Comparison of ENCODE assay signal across 8 cellular contexts in the genomic region with DNA sequence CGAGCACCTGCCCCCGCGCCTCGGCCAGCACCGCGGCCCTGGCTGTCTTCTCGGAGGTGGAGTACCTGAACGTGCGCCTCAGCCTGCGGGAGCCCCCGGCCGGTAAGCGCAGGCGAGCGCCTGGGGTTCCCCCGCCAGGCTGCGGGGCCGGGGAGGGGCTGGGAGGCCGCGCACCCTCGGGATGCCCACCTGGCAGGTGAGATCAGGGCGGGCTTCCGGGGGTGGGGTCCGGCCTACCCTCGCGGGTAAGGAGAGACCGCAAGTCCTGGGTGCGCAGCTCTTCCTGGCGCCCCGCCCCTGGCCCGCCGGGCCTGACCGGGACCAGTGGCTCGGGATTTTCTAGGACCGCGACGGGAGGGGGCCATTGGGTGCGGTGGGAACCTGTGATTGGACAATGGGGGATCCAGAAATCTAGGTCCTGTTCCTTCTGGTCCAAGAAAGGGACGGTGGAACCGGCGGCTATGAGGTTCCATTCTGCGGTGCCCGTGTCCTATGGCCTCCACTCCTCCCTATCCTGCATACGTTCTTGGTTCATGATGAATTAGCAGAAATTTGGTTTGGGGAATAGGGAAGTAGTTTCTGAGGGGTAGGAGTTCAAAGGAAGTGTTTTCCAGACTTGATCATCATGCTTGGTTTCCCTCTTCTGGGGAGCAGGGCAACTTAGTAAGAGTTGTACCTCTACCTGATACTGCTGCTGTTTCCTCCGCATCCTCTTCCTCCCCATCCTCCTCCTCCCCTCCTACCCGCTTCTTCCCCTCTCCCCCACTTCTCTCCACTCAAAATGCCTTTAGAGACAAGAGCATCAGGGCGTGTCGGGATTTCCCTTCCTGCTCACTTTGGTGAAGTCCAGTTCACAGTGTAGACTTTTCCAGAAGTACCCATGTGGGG.
DNase-seq lines count a peak whose midpoint lies in the region; ATAC-seq and TF ChIP-seq lines count a peak whose summit lies in the region.

No MANE protein-coding gene starts in this region.

- H3K36me3 ChIP-seq in ES-I3 (ENCODE audit: insufficient read depth, low read length) (peaks cover 4% of the 10 kb centered on the region; the same call in 1 of the 2 replicates), iPS DF 6.9 (ENCODE audit: control insufficient read depth, insufficient read depth, low read length) (no peaks in the 10 kb centered on the region), rectal smooth muscle tissue (ENCODE audit: control insufficient read depth, insufficient read depth, low read length) (peaks cover 3% of the 10 kb centered on the region)

- H3K4me3 ChIP-seq in astrocyte of the spinal cord (ENCODE audit: low read depth, low read length) (peak overlapping the region; percentile 54), iPS DF 6.9 (ENCODE audit: low read length) (peak overlapping the region; percentile 57; the same call in 1 of the 2 replicates), rectal smooth muscle tissue (ENCODE audit: low read length) (peak overlapping the region; percentile 91)

- in situ Hi-C loops in astrocyte of the spinal cord (cut with HindIII; ENCODE audit: low sequenced_read_pairs) = no loop called here

- H3K9me3 ChIP-seq in ES-I3 (ENCODE audit: control insufficient read depth, insufficient read depth, low read length) (no peaks in the 10 kb centered on the region), iPS DF 6.9 (ENCODE audit: control insufficient read depth, insufficient read depth, low read length) (no peaks in the 10 kb centered on the region)

- ATAC-seq in HG03108 (IDR thresholded peaks at IDR 0.05; ENCODE audit: unreplicated experiment) = no peak

- peak; percentile 27 for DNase-seq in NCI-H2171 treated with DMSO at 0.1 percent for 48 hours (lab: John Stamatoyannopoulos, UW)
- no peak for DNase-seq in astrocyte of the spinal cord (ENCODE audit: low read depth, low spot score)
- no peak for DNase-seq in iPS DF 6.9 (ENCODE audit: low read depth, low spot score)
- no peak for DNase-seq in stimulated activated CD8-positive, alpha-beta memory T cell treated with anti-CD3 and anti-CD28 coated beads, Interleukin-4, amount 100 ng/mL, for 48 hours
- no peak for DNase-seq in SW 1271 (lab: John Stamatoyannopoulos, UW)

- H3K9ac ChIP-seq in ES-I3 (ENCODE audit: low read depth, low read length) = peak overlapping the region; percentile 67
- H3K9ac ChIP-seq in rectal smooth muscle tissue (ENCODE audit: low read length) = peak overlapping the region; percentile 80

- no peak for TF ChIP-seq CTCF in astrocyte of the spinal cord (IDR thresholded peaks at IDR 0.05; ENCODE audit: low read depth, low read length)

- H3K27me3 ChIP-seq in iPS DF 6.9 (ENCODE audit: control insufficient read depth, insufficient read depth, low read length) (no peaks in the 10 kb centered on the region), rectal smooth muscle tissue (ENCODE audit: control insufficient read depth, insufficient read depth, low read length) (no peaks in the 10 kb centered on the region)

- H3K4me1 ChIP-seq in ES-I3 (ENCODE audit: insufficient read depth, low read length) (no peaks in the 10 kb centered on the region), iPS DF 6.9 (ENCODE audit: control insufficient read depth, insufficient read depth, low read length) (peaks cover 2% of the 10 kb centered on the region; the same call in 1 of the 2 replicates), rectal smooth muscle tissue (ENCODE audit: control insufficient read depth, insufficient read depth, low read length) (peaks cover 15% of the 10 kb centered on the region)

- H3K27ac ChIP-seq in iPS DF 6.9 (ENCODE audit: low read length) = no peak overlapping the region
- peak overlapping the region; percentile 97 for H3K27ac ChIP-seq in rectal smooth muscle tissue (ENCODE audit: low read depth, low read length)

- WGBS in iPS DF 6.9 (ENCODE audit: insufficient coverage, insufficient read length) = 100% methylated on average over 1 of the region's 48 CpGs
